Comparison of ENCODE assay signal across 10 cellular contexts in the genomic region with DNA sequence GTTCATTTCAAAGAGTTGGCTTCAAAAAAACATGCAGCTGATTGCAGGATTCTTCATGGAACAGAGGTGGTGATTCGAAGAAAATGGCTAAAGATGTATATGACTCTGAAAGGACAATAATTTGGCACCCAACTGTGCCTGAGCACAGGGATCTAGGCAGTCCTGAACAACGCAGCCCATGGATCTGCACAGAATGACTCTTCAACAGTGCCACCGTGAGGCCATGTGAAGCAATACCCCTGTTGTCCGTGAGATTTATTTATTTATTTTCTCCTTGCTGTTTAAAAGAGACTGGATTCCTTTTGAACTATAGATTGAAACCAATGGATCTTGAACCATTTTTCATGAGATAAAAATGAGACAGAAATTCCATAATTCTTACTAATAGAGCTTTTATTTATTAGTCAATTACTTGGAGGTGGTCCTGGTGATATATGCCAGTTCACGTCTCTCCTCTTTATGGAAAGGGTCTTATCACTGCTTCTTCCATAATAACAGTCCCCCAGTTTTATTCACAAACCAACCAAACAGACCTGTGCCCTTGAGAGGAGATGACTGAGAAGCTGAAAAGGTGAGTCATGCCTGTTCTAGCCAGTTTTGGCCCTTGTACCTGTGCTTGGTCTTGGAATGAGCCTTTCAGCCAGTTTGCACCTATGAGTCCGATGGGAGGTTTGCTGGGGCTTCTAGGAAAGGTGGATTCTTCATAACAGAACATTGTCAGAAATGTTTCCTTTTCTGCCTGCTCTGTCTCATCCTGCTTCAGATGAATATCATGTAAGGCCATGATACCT.
A peak's percentile ranks its signal among the peaks of the same experiment; 100 is the strongest.
DNase-seq lines count a peak whose midpoint lies in the region; ATAC-seq and TF ChIP-seq lines count a peak whose summit lies in the region.
"Had no signal": no experiment of that assay in that cellular context is flagged by ENCODE, and none has a peak within 500 bp of the region (broad histone marks: within the 10 kb centered on the region; RNA-seq: fewer than 3 reads in every experiment).

No MANE protein-coding gene starts in this region.

- no peaks in the 10 kb centered on the region for H4K20me1 ChIP-seq in PC-3 (ENCODE audit: low read length)

- no peak overlapping the region for H2AFZ ChIP-seq in PC-3 (ENCODE audit: low read length)

- peaks cover 4% of the 10 kb centered on the region for H3K36me3 Mint-ChIP-seq in Calu3 (ENCODE audit: insufficient read depth, unreplicated experiment)

- no peak overlapping the region for H3K9ac ChIP-seq in PC-3 (ENCODE audit: low read length)

- no peaks in the 10 kb centered on the region for H3K36me3 ChIP-seq in HAP-1 (replicated peaks)
- H3K36me3 ChIP-seq in PC-3 (ENCODE audit: low read depth, low read length) = no peaks in the 10 kb centered on the region
- H3K36me3 ChIP-seq in iPS DF 6.9 (ENCODE audit: control insufficient read depth, insufficient read depth, low read length) = no peaks in the 10 kb centered on the region
- H3K36me3 ChIP-seq in heart left ventricle = no peaks in the 10 kb centered on the region

- no peak overlapping the region for H3K4me2 ChIP-seq in PC-3 (ENCODE audit: low read length)

- BruUV-seq in Calu3 (replicated peaks; lab: Mats Ljungman, UMichigan) (no TSS peak), PC-3 (replicated peaks; lab: Mats Ljungman, UMichigan) (no TSS peak)

- H3K4me3 ChIP-seq in HAP-1 (no peak overlapping the region), PC-3 (ENCODE audit: low read length) (no peak overlapping the region), iPS DF 6.9 (ENCODE audit: low read length) (no peak overlapping the region), heart left ventricle (no peak overlapping the region)
- H3K4me3 ChIP-seq: lung had no signal

- CTCF ChIA-PET in Calu3 (lab: Charles Lee) (interaction anchor here (1.2 kb wide), 1 partner anchor 9 kb away, joined by 3 read pairs; no protein-coding TSS in a partner anchor), PC-3 (lab: Charles Lee) (no interaction called here)

- ATAC-seq in PC-3 (no peak), GM21528 (IDR thresholded peaks at IDR 0.05; ENCODE audit: low FRiP score, unreplicated experiment) (no peak), heart left ventricle (no peak), HG02798 (IDR thresholded peaks at IDR 0.05; ENCODE audit: poor library complexity, unreplicated experiment) (no peak)

- no peak for TF ChIP-seq CTCF in Calu3 (IDR thresholded peaks at IDR 0.05; ENCODE audit: unreplicated experiment)
- peak; percentile 68 for TF ChIP-seq CTCF in PC-3 (conservative IDR thresholded peaks at IDR 0.05; ENCODE audit: low read depth, low read length)
- peak in 1 of 12 donors; percentile 18 for TF ChIP-seq CTCF in heart left ventricle (IDR thresholded peaks at IDR 0.05)

- peaks cover 12% of the 10 kb centered on the region for H3K9me3 Mint-ChIP-seq in Calu3 (ENCODE audit: low read depth, unreplicated experiment)

- DNase-seq in Calu3 = peak; percentile 29
- DNase-seq in HAP-1 (ENCODE audit: low spot score in 2 of 2) = peak; percentile 3 to 20
- peak; percentile 35 for DNase-seq in PC-3
- peak; percentile 33 for DNase-seq in iPS DF 6.9 (ENCODE audit: low read depth, low spot score)
- no peak for DNase-seq in epidermal melanocyte (ENCODE audit: insufficient read length, low spot score)
- DNase-seq in heart left ventricle = no peak
- DNase-seq: NCI-H1694 treated with DMSO at 0.1 percent for 48 hours had no signal

- H3K79me2 ChIP-seq in PC-3 (ENCODE audit: low read length) = no peaks in the 10 kb centered on the region

- TF ChIP-seq POLR2A in heart left ventricle (IDR thresholded peaks at IDR 0.05) = no peak

- no peaks in the 10 kb centered on the region for H3K9me2 ChIP-seq in PC-3 (replicated peaks; ENCODE audit: low read length)

- WGBS in iPS DF 6.9 (ENCODE audit: insufficient coverage, insufficient read length) = no CpG with 5 or more reads among the region's 6 CpGs
- WGBS in heart left ventricle, 4 donors = 33 to 41% (median 38%) methylated on average over 6 of the region's 6 CpGs

- POLR2A ChIA-PET in PC-3 (lab: Charles Lee; ENCODE audit: unreplicated experiment) = no interaction called here

- in situ Hi-C loops in HAP-1 (cut with MboI; ENCODE audit: low sequenced_read_pairs) = no loop called here

- H3K27me3 ChIP-seq in HAP-1 (ENCODE audit: low read depth) = no peaks in the 10 kb centered on the region
- H3K27me3 ChIP-seq in PC-3 (ENCODE audit: low read length) = peaks cover 6% of the 10 kb centered on the region; the same call in 1 of the 2 replicates
- no peaks in the 10 kb centered on the region for H3K27me3 ChIP-seq in iPS DF 6.9 (ENCODE audit: control insufficient read depth, insufficient read depth, low read length)
- H3K27me3 ChIP-seq in heart left ventricle = no peaks in the 10 kb centered on the region

- H3K9me3 ChIP-seq in HAP-1 (no peaks in the 10 kb centered on the region), PC-3 (ENCODE audit: low read length) (peaks cover 6% of the 10 kb centered on the region; the same call in 1 of the 2 replicates), iPS DF 6.9 (ENCODE audit: control insufficient read depth, insufficient read depth, low read length) (no peaks in the 10 kb centered on the region; the same call in 1 of the 2 replicates), heart left ventricle (peaks cover 0 to 9% (median 0%) of the 10 kb centered on the region in 12 donors)

- no peak overlapping the region for H3K27ac Mint-ChIP-seq in Calu3 (ENCODE audit: unreplicated experiment)

- H3K4me1 Mint-ChIP-seq in Calu3 (ENCODE audit: low read depth, unreplicated experiment) = peaks cover 25% of the 10 kb centered on the region

- H3K27me3 Mint-ChIP-seq in Calu3 (ENCODE audit: unreplicated experiment) = no peaks in the 10 kb centered on the region

- intact Hi-C loops in Calu3 (cut with micrococcal nuclease; ENCODE audit: unreplicated experiment) = no loop called here
- intact Hi-C loops in PC-3 (cut with micrococcal nuclease) = no loop called here
- intact Hi-C loops in heart left ventricle (cut with DNase I) = no loop called here

- no peaks in the 10 kb centered on the region for H3K4me1 ChIP-seq in HAP-1
- peaks cover 14% of the 10 kb centered on the region for H3K4me1 ChIP-seq in PC-3 (ENCODE audit: insufficient read depth, low read length)
- no peaks in the 10 kb centered on the region for H3K4me1 ChIP-seq in iPS DF 6.9 (ENCODE audit: control insufficient read depth, insufficient read depth, low read length)
- H3K4me1 ChIP-seq in heart left ventricle = no peaks in the 10 kb centered on the region

- H3F3A ChIP-seq in PC-3 (ENCODE audit: low read length, unreplicated experiment) = no peaks in the 10 kb centered on the region

- no peak overlapping the region for H3K27ac ChIP-seq in PC-3 (ENCODE audit: low read length)
- no peak overlapping the region for H3K27ac ChIP-seq in iPS DF 6.9 (ENCODE audit: low read length)
- H3K27ac ChIP-seq in heart left ventricle = no peak overlapping the region

- no peak overlapping the region for H3K4me3 Mint-ChIP-seq in Calu3 (ENCODE audit: low read depth, unreplicated experiment)

Comparison
In these comparisons a context has a peak if more than half of its experiments do, and no peak if none do; other contexts are left out.
1. DNase-seq: peak in Calu3 (single experiment), HAP-1 (2 of 2), PC-3 (single experiment) and iPS DF 6.9 (single experiment); none in epidermal melanocyte (single experiment) and heart left ventricle (0 of 5).